1 cellular context compared by ENCODE assay signal in genomic region chr14:104051092-104051813, GRCh38.
TF ChIP-seq lines count a peak whose summit lies in the region.

No MANE protein-coding gene starts in this region.

TF ChIP-seq in WTC11, 78 proteins besides CTCF, POLR2A, EP300 and RAD21 (continued from another document):
- TF ChIP-seq ZNF532 (CRISPR knock-in tag; IDR thresholded peaks at IDR 0.05; ENCODE audit: borderline replicate concordance) (no peak), PRDM15 (CRISPR knock-in tag; IDR thresholded peaks at IDR 0.05) (no peak), TEAD4 (CRISPR knock-in tag; IDR thresholded peaks at IDR 0.05) (no peak), IRF1 (CRISPR knock-in tag; IDR thresholded peaks at IDR 0.05) (no peak), ZMAT4 (CRISPR knock-in tag; IDR thresholded peaks at IDR 0.05) (no peak), FOXP4 (CRISPR knock-in tag; IDR thresholded peaks at IDR 0.05) (no peak), MLX (CRISPR knock-in tag; IDR thresholded peaks at IDR 0.05) (no peak), KAT7 (CRISPR knock-in tag; IDR thresholded peaks at IDR 0.05; ENCODE audit: borderline replicate concordance) (no peak), ZNF281 (CRISPR knock-in tag; IDR thresholded peaks at IDR 0.05) (no peak), RELA (CRISPR knock-in tag; IDR thresholded peaks at IDR 0.05; ENCODE audit: borderline replicate concordance) (no peak), PRRX2 (CRISPR knock-in tag; IDR thresholded peaks at IDR 0.05) (no peak), SOX15 (CRISPR knock-in tag; IDR thresholded peaks at IDR 0.05) (no peak), ESRRA (CRISPR knock-in tag; IDR thresholded peaks at IDR 0.05; ENCODE audit: borderline replicate concordance) (no peak), NR1H2 (CRISPR knock-in tag; IDR thresholded peaks at IDR 0.05) (no peak), OVOL2 (CRISPR knock-in tag; IDR thresholded peaks at IDR 0.05; ENCODE audit: borderline replicate concordance) (no peak), CREM (CRISPR knock-in tag; IDR thresholded peaks at IDR 0.05) (no peak), SP1 (CRISPR knock-in tag; conservative IDR thresholded peaks at IDR 0.05) (no peak)
